Comparison of ENCODE assay signal across 8 cellular contexts in the genomic region with DNA sequence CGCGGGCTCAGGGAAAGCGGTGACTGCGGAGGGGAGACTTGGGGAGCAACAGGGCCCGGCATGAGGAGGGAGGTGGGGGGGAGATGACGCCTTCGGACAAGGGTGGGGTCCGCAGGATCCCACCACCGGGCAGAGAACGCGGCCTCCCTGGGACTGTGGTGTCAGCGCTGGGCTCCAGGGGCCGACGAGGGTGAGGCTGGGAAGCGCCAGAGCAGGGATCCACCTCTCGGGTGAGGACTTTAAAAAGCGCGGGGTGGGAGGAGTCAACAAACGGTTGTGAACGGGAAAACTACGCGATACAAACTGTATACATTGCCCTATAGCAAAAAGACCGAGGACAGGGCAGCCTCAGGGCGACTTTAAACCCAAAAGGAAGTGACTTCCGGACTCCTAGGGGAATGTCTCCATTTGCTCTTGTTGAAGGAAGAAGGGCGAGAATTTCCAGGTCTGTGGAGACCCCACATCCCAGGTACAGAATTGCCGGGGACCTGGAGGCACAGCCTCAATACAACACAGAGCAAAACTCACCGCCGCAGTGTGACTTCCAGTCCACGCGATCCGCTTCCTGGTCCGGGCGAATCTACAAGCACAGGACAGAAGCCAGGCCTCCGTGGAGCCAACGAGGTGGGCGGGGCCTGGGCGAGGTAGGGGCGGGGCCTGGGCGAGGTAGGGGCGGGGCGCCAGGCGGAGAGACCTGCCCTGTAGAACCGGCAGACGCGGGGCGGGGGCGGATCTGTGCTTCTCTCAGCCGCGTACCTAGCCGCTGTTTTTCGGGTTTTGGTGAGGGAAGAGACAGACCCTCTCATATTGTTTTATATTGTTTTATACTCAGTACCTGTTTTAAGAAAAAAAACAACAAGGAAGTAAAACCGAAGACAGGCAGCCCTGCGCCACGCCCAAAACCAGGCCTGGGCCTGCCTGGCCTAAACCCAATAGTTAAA. TPM values are rescaled to one million over a fixed set of nuclear protein-coding genes. Genes with fewer than 3 reads are reported as not detected.
DNase-seq lines count a peak whose midpoint lies in the region; ATAC-seq, FAIRE-seq and TF ChIP-seq lines count a peak whose summit lies in the region.

A gene (minus strand): TSS at position 588 of the 941 bp plus-strand sequence. CDS start 5,555 bp downstream, outside the sequence.

- peak within 1 kb of the TSS; percentile 91 to 98 (median 96) for H3K4me3 Mint-ChIP-seq in IgD-negative memory B cell

- no peak within 1 kb of the TSS for H2BK120ac ChIP-seq in neuronal stem cell (ENCODE audit: low read depth, low read length)

- ATAC-seq in GM21526 (IDR thresholded peaks at IDR 0.05; ENCODE audit: low FRiP score, unreplicated experiment) (peak; percentile 86), foreskin keratinocyte (peak; percentile 95)

- no peak for FAIRE-seq in D721Med (lab: Jason Lieb, UNC)

- no CpG with 5 or more reads among the region's 55 CpGs for WGBS in neuronal stem cell (ENCODE audit: extremely low coverage in 2 of 2, insufficient read length in 2 of 2, insufficient replicate concordance in 1 of 2), 2 donors

- no peak within 1 kb of the TSS for H3K4ac ChIP-seq in neuronal stem cell (ENCODE audit: low read length)

- no peak within 1 kb of the TSS for H2BK12ac ChIP-seq in neuronal stem cell (ENCODE audit: low read length)

- peaks cover 2% of the 10 kb centered on the region for H3K79me1 ChIP-seq in neuronal stem cell (ENCODE audit: low read depth, low read length)

- DNase-seq in D721Med (ENCODE audit: insufficient read length, low spot score): peak; percentile 69
- DNase-seq in SHP77 (lab: John Stamatoyannopoulos, UW): peak; percentile 56 to 64
- peak; percentile 40 to 77 (median 69) for DNase-seq in activated naive CD4-positive, alpha-beta T cell (lab: John Stamatoyannopoulos, UW)
- peak; percentile 74 to 85 for DNase-seq in foreskin keratinocyte
- peak; percentile 72 for DNase-seq in neuronal stem cell (ENCODE audit: low spot score)
- peak; percentile 59 for DNase-seq in stromal cell of bone marrow (ENCODE audit: low read depth)

- H4K91ac ChIP-seq in neuronal stem cell (ENCODE audit: low read depth, low read length, poor library complexity): no peak within 1 kb of the TSS

- peak within 1 kb of the TSS; percentile 98 for H3K23ac ChIP-seq in neuronal stem cell (ENCODE audit: low read depth, low read length, poor library complexity)

- peak within 1 kb of the TSS; percentile 47 to 83 for H3K4me3 ChIP-seq in neuronal stem cell (ENCODE audit: low read length in 2 of 2)

- peak within 1 kb of the TSS; percentile 79 for H2AFZ ChIP-seq in neuronal stem cell (ENCODE audit: low read length)

- no peaks in the 10 kb centered on the region for H3K27me3 Mint-ChIP-seq in IgD-negative memory B cell

- H3K4me2 ChIP-seq in neuronal stem cell (ENCODE audit: insufficient read depth, low read length, poor library complexity, severe bottlenecking): peak within 1 kb of the TSS; percentile 67

- H2BK15ac ChIP-seq in neuronal stem cell (ENCODE audit: low read length): no peak within 1 kb of the TSS

- TF ChIP-seq CTCF in D721Med (IDR thresholded peaks at IDR 0.05; ENCODE audit: insufficient read depth, missing control alignments) (no peak), foreskin keratinocyte (conservative IDR thresholded peaks at IDR 0.05) (no peak)

- peaks cover 10% of the 10 kb centered on the region for H3K4me1 ChIP-seq in foreskin keratinocyte
- peaks cover 0 to 2% of the 10 kb centered on the region in 2 donors for H3K4me1 ChIP-seq in neuronal stem cell (ENCODE audit: control insufficient read depth in 2 of 2, insufficient read depth in 1 of 2, low read depth in 1 of 2, low read length in 2 of 2)

- H3K27ac ChIP-seq in foreskin keratinocyte (peak within 1 kb of the TSS; percentile 80), neuronal stem cell (replicated peaks; ENCODE audit: low read length) (peak within 1 kb of the TSS; percentile 82)

- no peak within 1 kb of the TSS for H2AK5ac ChIP-seq in neuronal stem cell (ENCODE audit: low read depth, low read length)

- H3K27me3 ChIP-seq in foreskin keratinocyte (no peaks in the 10 kb centered on the region), neuronal stem cell (ENCODE audit: control insufficient read depth in 3 of 3, insufficient read depth in 3 of 3, low read depth in 1 of 3, low read length in 3 of 3) (no peaks in the 10 kb centered on the region)

- no peak within 1 kb of the TSS for H3K14ac ChIP-seq in neuronal stem cell (ENCODE audit: low read length)

- peak within 1 kb of the TSS; percentile 79 to 96 (median 86) for H3K27ac Mint-ChIP-seq in IgD-negative memory B cell

- H3K18ac ChIP-seq in neuronal stem cell (ENCODE audit: low read length): peak within 1 kb of the TSS; percentile 87

- H3K36me3 Mint-ChIP-seq in IgD-negative memory B cell: peaks cover 9% of the 10 kb centered on the region

- H3K9ac ChIP-seq in neuronal stem cell (ENCODE audit: low read depth, low read length, poor library complexity): peak within 1 kb of the TSS; percentile 81

- no peak within 1 kb of the TSS for H4K8ac ChIP-seq in neuronal stem cell (ENCODE audit: low read depth, low read length)

- H3K36me3 ChIP-seq in neuronal stem cell (replicated peaks in 1 of 2; ENCODE audit: control insufficient read depth in 2 of 2, insufficient read depth in 2 of 2, low read length in 2 of 2): peaks cover 0 to 25% of the 10 kb centered on the region in 2 donors

- H3K9me3 ChIP-seq in neuronal stem cell (replicated peaks in 1 of 2; ENCODE audit: control insufficient read depth in 2 of 2, insufficient read depth in 1 of 2, low read depth in 1 of 2, low read length in 2 of 2): peaks cover 0 to 10% of the 10 kb centered on the region in 2 donors

- peaks cover 13 to 17% (median 15%) of the 10 kb centered on the region in 3 donors for H3K4me1 Mint-ChIP-seq in IgD-negative memory B cell

- H2BK5ac ChIP-seq in neuronal stem cell (ENCODE audit: low read length): no peak within 1 kb of the TSS

- H3K9me3 Mint-ChIP-seq in IgD-negative memory B cell: no peaks in the 10 kb centered on the region

RNA-seq across cellular contexts. Expression of the gene that starts here (rescaled TPM):
- 2.1 TPM for polyA plus RNA-seq in IgD-negative memory B cell
- total RNA-seq in foreskin keratinocyte: 5.3 and 5.6 TPM in 2 replicates
- 1.1 and 1.4 TPM in 2 replicates for polyA plus RNA-seq in foreskin keratinocyte
- polyA plus RNA-seq in neuronal stem cell (2013, experiment 1 of 2): 3.2 TPM
- polyA plus RNA-seq in neuronal stem cell (2013, experiment 2 of 2): 3.3 TPM

Comparison
In these comparisons a context has a peak if more than half of its experiments do, and no peak if none do; other contexts are left out.
1. Peak in every context shown above with its lines: DNase-seq, ATAC-seq, H3K4me3 ChIP-seq and H3K27ac ChIP-seq.